In the genomic region with DNA sequence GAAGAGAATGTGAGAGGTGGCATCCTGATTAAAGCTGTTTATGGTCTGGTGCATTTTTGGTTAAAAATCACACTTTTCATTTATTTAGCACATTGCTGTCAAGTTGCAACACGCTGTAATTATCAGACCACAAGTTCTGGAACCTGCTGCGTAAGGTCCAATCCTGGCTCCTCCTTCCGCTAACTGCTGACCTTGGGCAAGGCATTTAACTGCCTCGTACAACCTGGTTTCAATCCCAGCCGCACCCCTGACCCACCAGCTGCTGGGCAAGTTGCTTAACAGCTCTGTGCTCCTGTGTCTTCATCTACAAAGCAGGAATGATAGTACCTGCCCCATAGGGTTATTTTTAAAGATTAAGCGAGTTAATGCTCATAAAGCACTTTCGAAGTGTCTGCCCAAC, we compare ENCODE assay signal across 8 cellular contexts.
"Had no signal": no experiment of that assay in that cellular context is flagged by ENCODE, and none has a peak within 500 bp of the region (broad histone marks: within the 10 kb centered on the region; RNA-seq: fewer than 3 reads in every experiment).

No MANE protein-coding gene starts in this region.

- DNase-seq: GM23248, GOT3, H7, H9, HCEC 1CT, HFFc6 had no signal

- ATAC-seq: GM23338, HCT116 had no signal
